17 cellular contexts compared by ENCODE assay signal in genomic region chr20:63090052-63090451, GRCh38.
"Had no signal": no experiment of that assay in that cellular context is flagged by ENCODE, and none has a peak within 500 bp of the region (broad histone marks: within the 10 kb centered on the region; RNA-seq: fewer than 3 reads in every experiment).

No MANE protein-coding gene starts in this region.

- DNase-seq: activated CD4-positive, alpha-beta T cell treated with anti-CD3 and anti-CD28 coated beads for 1 hour; activated effector memory CD4-positive, alpha-beta T cell treated with Interleukin-2 at 50 U/mL for 16 hours; cortex of kidney; effector memory CD4-positive, alpha-beta T cell; foreskin keratinocyte; naive B cell; retina; small intestine; stimulated activated CD4-positive, alpha-beta T cell treated with anti-CD3 and anti-CD28 coated beads, Interleukin-4, amount 100 ng/mL, for 4 hours; stimulated activated CD8-positive, alpha-beta memory T cell treated with anti-CD3 and anti-CD28 coated beads, Interleukin-4, amount 100 ng/mL, for 48 hours; stimulated activated naive CD4-positive, alpha-beta T cell treated with Interleukin-2 at 50 U/mL for 16 hours; substantia nigra had no signal

- H3K27me3 ChIP-seq: foreskin keratinocyte, vagina had no signal

- H3K4me1 ChIP-seq: foreskin keratinocyte, transverse colon, vagina had no signal

- H3K9me3 ChIP-seq: neutrophil, transverse colon, vagina had no signal

- ATAC-seq: activated T-cell treated with anti-CD3 and anti-CD28 coated beads, Interleukin-2, amount 50 U/mL, for 4 hours; foreskin keratinocyte had no signal

- H3K4me3 ChIP-seq: lung, transverse colon, vagina had no signal

- H3K36me3 ChIP-seq: neutrophil, transverse colon, vagina had no signal

- H3K27ac ChIP-seq: foreskin keratinocyte, neutrophil, transverse colon, vagina had no signal
